ENCODE assay signal across 2 cellular contexts in the genomic region with DNA sequence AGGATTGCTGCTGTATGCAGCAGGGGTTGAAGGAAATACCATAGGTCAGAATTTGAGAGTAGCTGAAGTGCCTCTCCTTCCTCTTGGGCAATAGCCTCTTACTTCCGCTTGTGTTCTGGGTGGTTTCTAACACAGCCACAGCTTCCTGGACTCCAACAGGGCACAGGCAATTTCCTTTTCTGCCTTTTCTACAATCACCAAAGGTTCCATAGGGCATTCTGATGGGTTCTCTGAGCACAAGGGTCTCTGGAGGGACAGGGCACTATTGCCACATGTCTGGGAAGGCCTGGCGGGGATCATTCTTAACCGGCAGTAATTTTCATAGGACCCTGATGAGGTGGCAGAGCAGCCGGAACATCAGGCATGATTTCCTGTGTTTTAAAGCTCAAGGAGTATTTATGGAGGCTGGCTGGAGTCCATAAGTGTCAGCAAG.
TF ChIP-seq lines count a peak whose summit lies in the region.

No MANE protein-coding gene starts in this region.

TF ChIP-seq in H1, 55 proteins besides CTCF, POLR2A, EP300 and RAD21:
- TF ChIP-seq FOSL1 (IDR thresholded peaks at IDR 0.05; ENCODE audit: insufficient read depth, low read depth, low read length), result no peak
- TF ChIP-seq CEBPB (IDR thresholded peaks at IDR 0.05; ENCODE audit: low read depth, low read length), result peak; percentile 31; the same call in 1 of the 2 replicates

TF ChIP-seq in HEK293T, 16 proteins besides CTCF, POLR2A, EP300 and RAD21:
- TF ChIP-seq FOXA1 (IDR thresholded peaks at IDR 0.05) (no peak), FOXK2 (IDR thresholded peaks at IDR 0.05) (no peak), FOXM1 (IDR thresholded peaks at IDR 0.05; ENCODE audit: borderline replicate concordance) (no peak), LEF1 (IDR thresholded peaks at IDR 0.05; ENCODE audit: borderline replicate concordance) (no peak), TARDBP (IDR thresholded peaks at IDR 0.05) (no peak), CTBP1 (IDR thresholded peaks at IDR 0.05; ENCODE audit: borderline replicate concordance) (no peak), ZNF384 (IDR thresholded peaks at IDR 0.05) (no peak), BHLHE40 (IDR thresholded peaks at IDR 0.05; ENCODE audit: borderline replicate concordance) (no peak), ARNT (IDR thresholded peaks at IDR 0.05) (no peak), NFRKB (IDR thresholded peaks at IDR 0.05) (no peak), SUZ12 (IDR thresholded peaks at IDR 0.05) (no peak), HDGF (IDR thresholded peaks at IDR 0.05; ENCODE audit: borderline replicate concordance) (no peak), ELF4 (IDR thresholded peaks at IDR 0.05) (no peak)
